Comparison of ENCODE assay signal across 23 cellular contexts in genomic region chr17:28626818-28627217, GRCh38.
"Had no signal": no experiment of that assay in that cellular context is flagged by ENCODE, and none has a peak within 500 bp of the region (broad histone marks: within the 10 kb centered on the region; RNA-seq: fewer than 3 reads in every experiment).

No MANE protein-coding gene starts in this region.

- H3K4me3 Mint-ChIP-seq: activated CD4-positive, alpha-beta T cell treated with anti-CD3 and anti-CD28 coated beads, Interleukin-2, amount 10 ng/mL, durations not matched to agents 7 days and 5 days; activated naive CD4-positive, alpha-beta T cell treated with anti-CD3 and anti-CD28 coated beads for 36 hours; activated naive CD8-positive, alpha-beta T cell treated with anti-CD3 and anti-CD28 coated beads, Interleukin-2, amount 50 U/mL, for 24 hours; activated T-helper 1 cell treated with anti-CD3 and anti-CD28 coated beads, Interleukin-12 subunit alpha, Interleukin-12 subunit beta, Interleukin-2, Interleukin-4 antibody, amounts not matched to agents 30 ng/mL and 10 ng/mL and 1 ng/mL, durations not matched to agents 14 hours and 24 hours and 36 hours; brain; endodermal cell; natural killer cell; T-helper 1 cell treated with Interleukin-12 subunit alpha and Interleukin-12 subunit beta and Interleukin-4 antibody, amounts not matched to agents 30 μg/mL and 1 μg/mL, for 36 hours had no signal

- H3K27ac ChIP-seq: epithelial cell of prostate, hepatocyte, ovary, psoas muscle, thyroid gland had no signal

- ATAC-seq: activated CD4-positive, CD25-positive, alpha-beta regulatory T cell treated with anti-CD3 and anti-CD28 coated beads, Interleukin-2, amount 50 U/mL, for 24 hours; activated naive CD8-positive, alpha-beta T cell treated with anti-CD3 and anti-CD28 coated beads, Interleukin-2, amount 50 U/mL, for 24 hours; left colon; natural killer cell; psoas muscle; right cardiac atrium had no signal

- H3K4me2 ChIP-seq: hepatocyte, smooth muscle cell had no signal

- H3K9me3 Mint-ChIP-seq: activated CD4-positive, alpha-beta T cell treated with anti-CD3 and anti-CD28 coated beads, Interleukin-2, amount 10 ng/mL, durations not matched to agents 7 days and 5 days; activated naive CD4-positive, alpha-beta T cell treated with anti-CD3 and anti-CD28 coated beads for 36 hours; activated naive CD8-positive, alpha-beta T cell treated with anti-CD3 and anti-CD28 coated beads, Interleukin-2, amount 50 U/mL, for 24 hours; activated T-helper 1 cell treated with anti-CD3 and anti-CD28 coated beads, Interleukin-12 subunit alpha, Interleukin-12 subunit beta, Interleukin-2, Interleukin-4 antibody, amounts not matched to agents 30 ng/mL and 10 ng/mL and 1 ng/mL, durations not matched to agents 14 hours and 24 hours and 36 hours; brain; endodermal cell; natural killer cell; T-helper 1 cell treated with Interleukin-12 subunit alpha and Interleukin-12 subunit beta and Interleukin-4 antibody, amounts not matched to agents 30 μg/mL and 1 μg/mL, for 36 hours had no signal

- H3K27ac Mint-ChIP-seq: activated naive CD4-positive, alpha-beta T cell treated with anti-CD3 and anti-CD28 coated beads for 36 hours; brain; endodermal cell had no signal

- H2AFZ ChIP-seq: hepatocyte had no signal

- DNase-seq: activated CD4-positive, alpha-beta T cell treated with anti-CD3 and anti-CD28 coated beads, Interleukin-2, amount 10 ng/mL, durations not matched to agents 7 days and 5 days; activated CD8-positive, alpha-beta memory T cell treated with anti-CD3 and anti-CD28 coated beads, Interleukin-2, amount 50 U/mL, for 4 hours; activated naive CD4-positive, alpha-beta T cell treated with anti-CD3 and anti-CD28 coated beads for 36 hours; activated naive CD8-positive, alpha-beta T cell treated with anti-CD3 and anti-CD28 coated beads, Interleukin-2, amount 50 U/mL, for 24 hours; anterior cingulate cortex; caudate nucleus; endodermal cell; foreskin fibroblast; left colon; natural killer cell; ovary; psoas muscle; right cardiac atrium; stimulated activated CD4-positive, alpha-beta T cell treated with anti-CD3 and anti-CD28 coated beads, Interleukin-4, amount 100 ng/mL, for 1 hour; thyroid gland had no signal

- H3K9me3 ChIP-seq: ovary, psoas muscle, thyroid gland had no signal

- H3K27me3 ChIP-seq: hepatocyte, ovary, thyroid gland had no signal

- H3K36me3 ChIP-seq: ovary had no signal

- H3K4me1 ChIP-seq: psoas muscle, thyroid gland had no signal

- H3K4me1 Mint-ChIP-seq: activated CD4-positive, alpha-beta T cell treated with anti-CD3 and anti-CD28 coated beads, Interleukin-2, amount 10 ng/mL, durations not matched to agents 7 days and 5 days; brain; natural killer cell had no signal

- H3K27me3 Mint-ChIP-seq: activated CD4-positive, alpha-beta T cell treated with anti-CD3 and anti-CD28 coated beads, Interleukin-2, amount 10 ng/mL, durations not matched to agents 7 days and 5 days; activated naive CD8-positive, alpha-beta T cell treated with anti-CD3 and anti-CD28 coated beads, Interleukin-2, amount 50 U/mL, for 24 hours had no signal

- H3K79me2 ChIP-seq: hepatocyte had no signal

- H3K4me3 ChIP-seq: hepatocyte, lung, ovary, psoas muscle, smooth muscle cell, thyroid gland had no signal
